8 cellular contexts compared by ENCODE assay signal in the genomic region with DNA sequence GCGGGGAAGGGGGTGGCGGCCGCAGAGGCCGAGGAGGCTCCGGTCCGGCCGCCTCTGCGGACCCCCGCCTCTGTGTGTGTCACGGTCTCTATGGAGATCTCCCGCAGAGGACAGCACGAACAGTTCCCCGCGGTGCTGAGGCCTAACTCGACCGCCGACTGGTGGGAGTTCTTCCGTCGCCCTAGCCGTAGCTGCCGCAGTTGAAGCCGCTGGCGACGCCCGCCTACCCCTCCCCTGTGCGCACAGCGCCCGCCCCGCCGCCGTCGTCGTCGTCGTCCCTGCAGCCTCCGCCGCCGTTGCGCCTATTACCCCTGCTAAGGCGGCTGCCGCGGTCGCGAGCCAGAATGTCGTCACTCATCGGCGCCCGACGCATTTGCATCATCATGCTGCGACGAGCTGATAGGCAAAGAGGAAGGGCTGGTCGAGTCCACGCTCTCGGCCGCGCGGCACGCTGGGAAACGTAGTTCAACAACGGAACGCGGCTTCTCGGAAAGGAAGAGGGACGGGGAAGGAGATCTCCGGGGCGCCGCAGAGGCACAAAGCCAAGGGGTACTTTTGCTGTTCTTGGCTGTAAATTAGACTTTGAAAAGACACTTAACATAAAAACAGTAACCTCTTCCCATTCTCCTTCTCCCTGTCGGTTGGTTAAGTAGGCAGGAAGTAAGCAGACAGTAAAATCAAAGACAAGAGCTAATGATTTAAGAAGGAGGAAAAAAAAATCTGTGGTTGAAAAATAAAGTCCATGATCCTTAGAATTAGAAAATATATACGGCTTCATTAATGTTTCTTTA. TPM values are rescaled to one million over a fixed set of nuclear protein-coding genes. Genes with fewer than 3 reads are reported as not detected.
DNase-seq lines count a peak whose midpoint lies in the region; FAIRE-seq and TF ChIP-seq lines count a peak whose summit lies in the region.

A gene (minus strand): TSS at position 346 of the 791 bp plus-strand sequence. CDS start 538 bp downstream, outside the sequence.

- peak within 1 kb of the TSS; percentile 70 for H2AK5ac ChIP-seq in neuronal stem cell (ENCODE audit: low read depth, low read length)

- DNase-seq in GM03348 (ENCODE audit: low spot score) = peak; percentile 97
- DNase-seq in HFF-Myc (ENCODE audit: extremely low read depth, low read depth) = peak; percentile 95
- peak; percentile 99 for DNase-seq in NAMALWA (ENCODE audit: low spot score)
- DNase-seq in SK-N-DZ (ENCODE audit: low spot score) = peak; percentile 99
- DNase-seq in activated naive CD4-positive, alpha-beta T cell treated with anti-CD3 and anti-CD28 coated beads for 36 hours = peak; percentile 100
- DNase-seq in frontal cortex (ENCODE audit: low spot score in 2 of 2) = peak; percentile 95
- DNase-seq in neuronal stem cell (ENCODE audit: low spot score) = peak; percentile 100

- no peak within 1 kb of the TSS for H2BK12ac ChIP-seq in neuronal stem cell (ENCODE audit: low read length)

- H3K4me3 ChIP-seq in HFF-Myc (replicated peaks; ENCODE audit: low read depth, low read length) (peak within 1 kb of the TSS; percentile 84), neuronal stem cell (ENCODE audit: low read length in 2 of 2) (peak within 1 kb of the TSS; percentile 89 to 94)

- peak within 1 kb of the TSS; percentile 84 for H2AFZ ChIP-seq in neuronal stem cell (ENCODE audit: low read length)

- H3K79me1 ChIP-seq in neuronal stem cell (ENCODE audit: low read depth, low read length) = peaks cover 4% of the 10 kb centered on the region

- H3K36me3 Mint-ChIP-seq in activated naive CD4-positive, alpha-beta T cell treated with anti-CD3 and anti-CD28 coated beads for 36 hours (ENCODE audit: low read depth) = peaks cover 38% of the 10 kb centered on the region

- peak within 1 kb of the TSS; percentile 95 for H3K27ac ChIP-seq in neuronal stem cell (replicated peaks; ENCODE audit: low read length)

- no peak for FAIRE-seq in frontal cortex (lab: Jason Lieb, UNC)

- no peaks in the 10 kb centered on the region for H3K27me3 ChIP-seq in neuronal stem cell (ENCODE audit: control insufficient read depth in 3 of 3, insufficient read depth in 3 of 3, low read depth in 1 of 3, low read length in 3 of 3)

- TF ChIP-seq CTCF in HFF-Myc (IDR thresholded peaks at IDR 0.05; ENCODE audit: low read depth, low read length, missing control alignments) = no peak
- no peak for TF ChIP-seq CTCF in subcutaneous adipose tissue (IDR thresholded peaks at IDR 0.05; ENCODE audit: low read depth)

- H3K4me3 Mint-ChIP-seq in activated naive CD4-positive, alpha-beta T cell treated with anti-CD3 and anti-CD28 coated beads for 36 hours = peak within 1 kb of the TSS; percentile 93

- H3K4me1 ChIP-seq in neuronal stem cell (ENCODE audit: control insufficient read depth in 2 of 2, insufficient read depth in 1 of 2, low read depth in 1 of 2, low read length in 2 of 2) = peaks cover 0 to 4% of the 10 kb centered on the region in 2 donors

- H3K23ac ChIP-seq in neuronal stem cell (ENCODE audit: low read depth, low read length, poor library complexity) = peak within 1 kb of the TSS; percentile 99

- peak within 1 kb of the TSS; percentile 37 for H2BK15ac ChIP-seq in neuronal stem cell (ENCODE audit: low read length)

- H3K18ac ChIP-seq in neuronal stem cell (ENCODE audit: low read length) = peak within 1 kb of the TSS; percentile 98

- peaks cover 0 to 6% of the 10 kb centered on the region in 2 donors for H3K9me3 ChIP-seq in neuronal stem cell (replicated peaks in 1 of 2; ENCODE audit: control insufficient read depth in 2 of 2, insufficient read depth in 1 of 2, low read depth in 1 of 2, low read length in 2 of 2)

- H3K14ac ChIP-seq in neuronal stem cell (ENCODE audit: low read length) = peak within 1 kb of the TSS; percentile 100

- H3K36me3 ChIP-seq in neuronal stem cell (replicated peaks in 1 of 2; ENCODE audit: control insufficient read depth in 2 of 2, insufficient read depth in 2 of 2, low read length in 2 of 2) = peaks cover 0 to 9% of the 10 kb centered on the region in 2 donors

- H2BK5ac ChIP-seq in neuronal stem cell (ENCODE audit: low read length) = peak within 1 kb of the TSS; percentile 95

- no peak within 1 kb of the TSS for H4K91ac ChIP-seq in neuronal stem cell (ENCODE audit: low read depth, low read length, poor library complexity)

- intact Hi-C loops in activated naive CD4-positive, alpha-beta T cell treated with anti-CD3 and anti-CD28 coated beads for 36 hours (cut with micrococcal nuclease) = loop anchor here (1.0 to 10.0 kb wide), 10 partner anchors 9 to 1384 kb away; a partner anchor contains a TSS

- H3K27me3 Mint-ChIP-seq in activated naive CD4-positive, alpha-beta T cell treated with anti-CD3 and anti-CD28 coated beads for 36 hours (ENCODE audit: low read depth) = no peaks in the 10 kb centered on the region

- peak within 1 kb of the TSS; percentile 84 for H3K4ac ChIP-seq in neuronal stem cell (ENCODE audit: low read length)

- H3K4me2 ChIP-seq in neuronal stem cell (ENCODE audit: insufficient read depth, low read length, poor library complexity, severe bottlenecking) = peak within 1 kb of the TSS; percentile 77

- no CpG with 5 or more reads among the region's 69 CpGs for WGBS in neuronal stem cell (ENCODE audit: extremely low coverage in 2 of 2, insufficient read length in 2 of 2, insufficient replicate concordance in 1 of 2), 2 donors

- H3K27ac Mint-ChIP-seq in activated naive CD4-positive, alpha-beta T cell treated with anti-CD3 and anti-CD28 coated beads for 36 hours = peak within 1 kb of the TSS; percentile 99

- H3K4me1 Mint-ChIP-seq in activated naive CD4-positive, alpha-beta T cell treated with anti-CD3 and anti-CD28 coated beads for 36 hours (ENCODE audit: low read depth) = peaks cover 28% of the 10 kb centered on the region

- CTCF ChIA-PET in activated naive CD4-positive, alpha-beta T cell treated with anti-CD3 and anti-CD28 coated beads for 36 hours (lab: Charles Lee) = interaction anchor here (1.0 to 1.5 kb wide), 3 partner anchors 15 to 107 kb away, joined by 3 to 7 read pairs (median 4); a partner anchor contains a TSS

- peak within 1 kb of the TSS; percentile 97 for H3K9ac ChIP-seq in neuronal stem cell (ENCODE audit: low read depth, low read length, poor library complexity)

- peak within 1 kb of the TSS; percentile 65 for H4K8ac ChIP-seq in neuronal stem cell (ENCODE audit: low read depth, low read length)

- peak within 1 kb of the TSS; percentile 81 for H2BK120ac ChIP-seq in neuronal stem cell (ENCODE audit: low read depth, low read length)

- no peaks in the 10 kb centered on the region for H3K9me3 Mint-ChIP-seq in activated naive CD4-positive, alpha-beta T cell treated with anti-CD3 and anti-CD28 coated beads for 36 hours

RNA-seq across cellular contexts. Expression of the gene that starts here (rescaled TPM):
- 28.7 and 35.6 TPM in 2 replicates for polyA plus RNA-seq in SK-N-DZ (2014; cell fraction: cytosol; rRNA removed)
- polyA plus RNA-seq in SK-N-DZ (2014; cell fraction: nucleus; rRNA removed) = 26.8 and 39.9 TPM in 2 replicates
- total RNA-seq in activated naive CD4-positive, alpha-beta T cell treated with anti-CD3 and anti-CD28 coated beads for 36 hours = 10 to 100 TPM; 65.3 to 67.2 TPM
- total RNA-seq in frontal cortex = 41.2 TPM
- 32.8 TPM for polyA plus RNA-seq in neuronal stem cell (2013, experiment 1 of 2)
- 33.2 TPM for polyA plus RNA-seq in neuronal stem cell (2013, experiment 2 of 2)
- total RNA-seq in subcutaneous adipose tissue = 10 to 100 TPM; 30.3 to 48.3 (median 32.0) TPM

Comparison
In these comparisons a context has a peak if more than half of its experiments do, and no peak if none do; other contexts are left out.
1. Peak in every context shown above with its lines: DNase-seq, H3K4me3 ChIP-seq and H3K27ac ChIP-seq.